Comparison of ENCODE assay signal across 11 cellular contexts in genomic region chr4:6693274-6694176, GRCh38. TPM values are rescaled to one million over a fixed set of nuclear protein-coding genes. Genes with fewer than 3 reads are reported as not detected.
DNase-seq lines count a peak whose midpoint lies in the region; ATAC-seq, FAIRE-seq and TF ChIP-seq lines count a peak whose summit lies in the region.
"Had no signal": no experiment of that assay in that cellular context is flagged by ENCODE, and none has a peak within 500 bp of the region (broad histone marks: within the 10 kb centered on the region; RNA-seq: fewer than 3 reads in every experiment).

S100P (plus strand) TSS chr4:6693878; CDS start chr4:6693933, 55 bp downstream.

- no peak for ATAC-seq in GM18870 (IDR thresholded peaks at IDR 0.05; ENCODE audit: unreplicated experiment)

- FAIRE-seq in H54 (lab: Jason Lieb, UNC): no peak

- H3K4me3 Mint-ChIP-seq in HFFc6: no peak within 1 kb of the TSS
- H3K4me3 Mint-ChIP-seq in activated naive CD8-positive, alpha-beta T cell: peak within 1 kb of the TSS; percentile 59

- H3K27ac Mint-ChIP-seq in HFFc6: peak within 1 kb of the TSS; percentile 34; the same call in 1 of the 2 replicates
- H3K27ac Mint-ChIP-seq in activated naive CD8-positive, alpha-beta T cell: peak within 1 kb of the TSS; percentile 86

- peak within 1 kb of the TSS; percentile 91 for H3K27ac ChIP-seq in 22Rv1

- H3K4me1 Mint-ChIP-seq in HFFc6 (ENCODE audit: low read depth): peaks cover 45% of the 10 kb centered on the region
- peaks cover 86% of the 10 kb centered on the region for H3K4me1 Mint-ChIP-seq in activated naive CD8-positive, alpha-beta T cell (ENCODE audit: low read depth)

- TF ChIP-seq CTCF in 22Rv1 (IDR thresholded peaks at IDR 0.05) (no peak), HFFc6 (IDR thresholded peaks at IDR 0.05) (no peak)

- no peak for TF ChIP-seq POLR2A in H54 (IDR thresholded peaks at IDR 0.05; ENCODE audit: low read depth, low read length)

- H3K9me3 Mint-ChIP-seq in HFFc6: no peaks in the 10 kb centered on the region
- no peaks in the 10 kb centered on the region for H3K9me3 Mint-ChIP-seq in activated naive CD8-positive, alpha-beta T cell (ENCODE audit: low read depth)

- H3K36me3 Mint-ChIP-seq in HFFc6 (ENCODE audit: low read depth): no peaks in the 10 kb centered on the region
- H3K36me3 Mint-ChIP-seq in activated naive CD8-positive, alpha-beta T cell: no peaks in the 10 kb centered on the region

- DNase-seq in HFFc6 (no peak), mesenteric fat pad (ENCODE audit: low spot score) (no peak), H54 (ENCODE audit: insufficient read length, low spot score) (no peak), NCI-H2196 treated with DMSO at 0.1 percent for 48 hours (lab: John Stamatoyannopoulos, UW; ENCODE audit: unreplicated experiment) (no peak), EL (no peak)
- DNase-seq: NCI-H1092 treated with DMSO at 0.1 percent for 48 hours; Right ventricle myocardium superior; stimulated activated CD4-positive, alpha-beta T cell treated with anti-CD3 and anti-CD28 coated beads, Interleukin-4, amount 100 ng/mL, for 24 hours had no signal

- H3K27me3 Mint-ChIP-seq in HFFc6 (ENCODE audit: insufficient read depth): no peaks in the 10 kb centered on the region
- no peaks in the 10 kb centered on the region for H3K27me3 Mint-ChIP-seq in activated naive CD8-positive, alpha-beta T cell

RNA-seq across cellular contexts. Expression of gene S100P, which starts in this region (rescaled TPM):
- not detected for total RNA-seq in HFFc6 (2021; fragmentation: NEBNext Ultra II Directional; extraction: Animal tissue kit (Norgen Biotek cat#: 25700))
- 16.1 TPM for total RNA-seq in mesenteric fat pad
- total RNA-seq: Right ventricle myocardium superior had no signal

Comparison
In these comparisons a context has a peak if more than half of its experiments do, and no peak if none do; other contexts are left out.
1. RNA of gene S100P (total RNA-seq): 16.1 TPM in mesenteric fat pad (single experiment); not detected in HFFc6; every median in the first group is over 10 times any median in the second.